In genomic region chr22:41998361-41999261, GRCh38 we compare ENCODE assay signal across 8 cellular contexts. TPM values are rescaled to one million over a fixed set of nuclear protein-coding genes. Genes with fewer than 3 reads are reported as not detected.
DNase-seq lines count a peak whose midpoint lies in the region; ATAC-seq and TF ChIP-seq lines count a peak whose summit lies in the region.

Gene WBP2NL (plus strand): TSS chr22:41998788. CDS start chr22:41998819, 31 bp downstream.

- H3K27ac ChIP-seq in ascending aorta = no peak within 1 kb of the TSS

- ATAC-seq in HG03571 (IDR thresholded peaks at IDR 0.05; ENCODE audit: unreplicated experiment) = peak; percentile 81
- ATAC-seq in GM18858 (IDR thresholded peaks at IDR 0.05; ENCODE audit: unreplicated experiment) = no peak

- H3K4me1 ChIP-seq in ascending aorta = no peaks in the 10 kb centered on the region

- peaks cover 4% of the 10 kb centered on the region for H3K9me3 Mint-ChIP-seq in T-helper 1 cell treated with Interleukin-12 subunit alpha and Interleukin-12 subunit beta and Interleukin-4 antibody, amounts not matched to agents 30 μg/mL and 1 μg/mL, for 36 hours

- H3K27me3 Mint-ChIP-seq in T-helper 1 cell treated with Interleukin-12 subunit alpha and Interleukin-12 subunit beta and Interleukin-4 antibody, amounts not matched to agents 30 μg/mL and 1 μg/mL, for 36 hours (ENCODE audit: low read depth) = no peaks in the 10 kb centered on the region

- no peak for TF ChIP-seq CTCF in ascending aorta (IDR thresholded peaks at IDR 0.05)

- H3K4me1 Mint-ChIP-seq in T-helper 1 cell treated with Interleukin-12 subunit alpha and Interleukin-12 subunit beta and Interleukin-4 antibody, amounts not matched to agents 30 μg/mL and 1 μg/mL, for 36 hours (ENCODE audit: low read depth) = peaks cover 26% of the 10 kb centered on the region

- peaks cover 28% of the 10 kb centered on the region for H3K36me3 Mint-ChIP-seq in T-helper 1 cell treated with Interleukin-12 subunit alpha and Interleukin-12 subunit beta and Interleukin-4 antibody, amounts not matched to agents 30 μg/mL and 1 μg/mL, for 36 hours (ENCODE audit: low read depth)

- intact Hi-C loops in ascending aorta (cut with DNase I) = no loop called here

- peak within 1 kb of the TSS; percentile 99 for H3K4me3 Mint-ChIP-seq in T-helper 1 cell treated with Interleukin-12 subunit alpha and Interleukin-12 subunit beta and Interleukin-4 antibody, amounts not matched to agents 30 μg/mL and 1 μg/mL, for 36 hours

- H3K4me3 ChIP-seq in ascending aorta = peak within 1 kb of the TSS; percentile 49 to 59

- no peaks in the 10 kb centered on the region for H3K36me3 ChIP-seq in ascending aorta

- peak within 1 kb of the TSS; percentile 99 for H3K27ac Mint-ChIP-seq in T-helper 1 cell treated with Interleukin-12 subunit alpha and Interleukin-12 subunit beta and Interleukin-4 antibody, amounts not matched to agents 30 μg/mL and 1 μg/mL, for 36 hours

- DNase-seq in ascending aorta (ENCODE audit: low spot score in 2 of 2) (peak; percentile 45 to 81), hepatic stellate cell (ENCODE audit: low spot score) (peak; percentile 58), smooth muscle cell of the brain vasculature (ENCODE audit: low read depth, low spot score) (peak; percentile 23), HCEC 1CT (no peak)

- TF ChIP-seq POLR2A in GM19099 (IDR thresholded peaks at IDR 0.05; ENCODE audit: extremely low read depth, insufficient read length, low read depth) = peak; percentile 71

- no peaks in the 10 kb centered on the region for H3K27me3 ChIP-seq in ascending aorta

- no peaks in the 10 kb centered on the region for H3K9me3 ChIP-seq in ascending aorta

RNA-seq across cellular contexts. Expression of gene WBP2NL, which starts in this region (rescaled TPM):
- total RNA-seq in ascending aorta = not detected

Comparison
In these comparisons a context has a peak if more than half of its experiments do, and no peak if none do; other contexts are left out.
1. Peak in DNase-seq and H3K4me3 ChIP-seq in ascending aorta; RNA of the gene not detected or under 1 TPM.